In the genomic region with DNA sequence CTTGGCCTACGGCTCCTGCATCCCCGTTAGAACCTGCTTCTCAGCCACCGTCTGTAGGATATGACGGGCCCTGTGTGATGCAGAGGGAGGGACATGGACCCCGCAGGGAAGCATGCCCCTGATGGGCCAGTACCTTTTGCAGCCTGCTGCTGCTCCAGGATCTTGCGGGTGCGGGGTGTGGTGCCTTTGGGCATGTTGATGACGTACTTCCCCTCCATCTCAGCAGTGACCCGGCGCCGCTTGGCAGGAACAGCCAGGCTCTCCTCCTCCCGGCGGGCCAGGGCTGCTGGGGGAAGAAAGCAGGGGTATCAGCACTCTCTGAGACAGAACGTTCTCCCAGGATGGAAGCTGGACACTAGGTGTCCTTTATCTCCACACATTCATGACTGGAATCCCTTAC, we compare ENCODE assay signal across 24 cellular contexts.
"Had no signal": no experiment of that assay in that cellular context is flagged by ENCODE, and none has a peak within 500 bp of the region (broad histone marks: within the 10 kb centered on the region; RNA-seq: fewer than 3 reads in every experiment).

No MANE protein-coding gene starts in this region.

- H3K9ac ChIP-seq: parathyroid adenoma had no signal

- H3K27ac ChIP-seq: ovary, parathyroid adenoma, psoas muscle, right lobe of liver, sigmoid colon, stomach, thoracic aorta, thyroid gland, tibial nerve, upper lobe of right lung, uterus had no signal

- FAIRE-seq: small intestine had no signal

- DNase-seq: naive thymus-derived CD4-positive, alpha-beta T cell; natural killer cell; occipital lobe; ovary; psoas muscle; right cardiac atrium; right lobe of liver; sigmoid colon; small intestine; stimulated activated CD4-positive, alpha-beta T cell treated with anti-CD3 and anti-CD28 coated beads, Interleukin-15, amount 100 ng/mL, for 24 hours; stimulated activated CD4-positive, alpha-beta T cell treated with anti-CD3 and anti-CD28 coated beads, Interleukin-2, amount 100 ng/mL, for 24 hours; stimulated activated CD4-positive, alpha-beta T cell treated with anti-CD3 and anti-CD28 coated beads, Interleukin-2, amount 100 ng/mL, for 48 hours; stimulated activated CD4-positive, alpha-beta T cell treated with anti-CD3 and anti-CD28 coated beads, Interleukin-4, amount 100 ng/mL, for 24 hours; stimulated activated naive B cell treated with anti-CD40 and anti-IgM and Interleukin-4, amounts not matched to agents 10 μg/mL and 1 μg/mL and 100 μg/mL, for 72 hours; stimulated activated naive CD4-positive, alpha-beta T cell treated with Interleukin-2 at 50 U/mL for 16 hours; stomach; thyroid gland; trophoblast cell; upper lobe of right lung; uterus had no signal

- H3K4me1 ChIP-seq: parathyroid adenoma, psoas muscle, right lobe of liver, sigmoid colon, stomach, thyroid gland, tibial nerve, upper lobe of right lung, uterus had no signal

- H3K36me3 ChIP-seq: ovary, uterus had no signal

- H3K9me3 ChIP-seq: ovary, psoas muscle, right lobe of liver, sigmoid colon, stomach, thoracic aorta, thyroid gland, tibial nerve, upper lobe of right lung, uterus had no signal

- ATAC-seq: naive thymus-derived CD4-positive, alpha-beta T cell; natural killer cell; psoas muscle; right cardiac atrium; right lobe of liver; stimulated activated effector memory CD8-positive, alpha-beta T cell treated with anti-CD3 and anti-CD28 coated beads, Interleukin-12 subunit alpha, Interleukin-12 subunit beta, amount 100 ng/mL, for 72 hours; stimulated activated naive B cell treated with anti-CD40 and anti-IgM and Interleukin-4, amounts not matched to agents 10 μg/mL and 1 μg/mL and 100 μg/mL, for 72 hours; upper lobe of right lung had no signal

- H3K27me3 ChIP-seq: ovary, right lobe of liver, sigmoid colon, stomach, thyroid gland, tibial nerve, upper lobe of right lung, uterus had no signal

- H3K4me3 ChIP-seq: ovary, psoas muscle, right lobe of liver, sigmoid colon, stomach, thoracic aorta, thyroid gland, tibial nerve, upper lobe of right lung, uterus had no signal

- H2AFZ ChIP-seq: parathyroid adenoma had no signal
